Comparison of ENCODE assay signal across 27 cellular contexts in genomic region chr2:161976300-161976699, GRCh38.
DNase-seq lines count a peak whose midpoint lies in the region; ATAC-seq and TF ChIP-seq lines count a peak whose summit lies in the region.
"Had no signal": no experiment of that assay in that cellular context is flagged by ENCODE, and none has a peak within 500 bp of the region (broad histone marks: within the 10 kb centered on the region; RNA-seq: fewer than 3 reads in every experiment).

No MANE protein-coding gene starts in this region.

- no peak for DNase-seq in Right ventricle myocardium superior
- DNase-seq in left ventricle myocardium inferior, result no peak
- DNase-seq in M059J (ENCODE audit: low read depth), result peak; percentile 43
- DNase-seq in activated CD8-positive, alpha-beta T cell treated with anti-CD3 and anti-CD28 coated beads for 36 hours, result no peak
- DNase-seq in smooth muscle cell (lab: John Stamatoyannopoulos, UW; ENCODE audit: unreplicated experiment), result no peak
- DNase-seq in AG20443 (ENCODE audit: low spot score), result no peak
- DNase-seq in DMS53 treated with DMSO at 0.1 percent for 48 hours (lab: John Stamatoyannopoulos, UW; ENCODE audit: unreplicated experiment), result no peak
- DNase-seq: activated CD4-positive, alpha-beta T cell treated with anti-CD3 and anti-CD28 coated beads, Interleukin-2, amount 50 U/mL, for 1 hour; activated CD8-positive, alpha-beta memory T cell treated with anti-CD3 and anti-CD28 coated beads, Interleukin-2, amount 50 U/mL, for 48 hours; activated naive CD4-positive, alpha-beta T cell treated with anti-CD3 and anti-CD28 coated beads, Interleukin-2, amount 50 U/mL, for 16 hours; DMS153; dorsolateral prefrontal cortex; foreskin keratinocyte; heart left ventricle; NCI-H1092 treated with DMSO at 0.1 percent for 48 hours; NCI-H1694 treated with DMSO at 0.1 percent for 48 hours; right cardiac atrium; stimulated activated CD4-positive, alpha-beta T cell treated with anti-CD3 and anti-CD28 coated beads, Interleukin-4, amount 100 ng/mL, for 1 hour; T-helper 9 cell; upper lobe of right lung; WERI-Rb-1 had no signal

- peaks cover 63% of the 10 kb centered on the region for H3K4me1 Mint-ChIP-seq in activated CD8-positive, alpha-beta T cell treated with anti-CD3 and anti-CD28 coated beads for 36 hours (ENCODE audit: low read depth)
- H3K4me1 Mint-ChIP-seq: mesothelial cell of epicardium had no signal

- H3K4me1 ChIP-seq in left ventricle myocardium inferior (no peaks in the 10 kb centered on the region), smooth muscle cell (ENCODE audit: low read depth) (no peaks in the 10 kb centered on the region)
- H3K4me1 ChIP-seq: esophagus muscularis mucosa, foreskin keratinocyte, upper lobe of right lung had no signal

- H3F3A ChIP-seq in smooth muscle cell (ENCODE audit: low read depth), result no peaks in the 10 kb centered on the region

- H3K4me3 ChIP-seq in left ventricle myocardium inferior (no peak overlapping the region), smooth muscle cell (no peak overlapping the region)
- H3K4me3 ChIP-seq: BLaER1, dorsolateral prefrontal cortex, esophagus muscularis mucosa, heart left ventricle, upper lobe of right lung had no signal

- H3K9ac ChIP-seq in smooth muscle cell (ENCODE audit: low read depth), result no peak overlapping the region
- H3K9ac ChIP-seq: BLaER1 had no signal

- TF ChIP-seq CTCF in left ventricle myocardium inferior (IDR thresholded peaks at IDR 0.05; ENCODE audit: borderline replicate concordance) (no peak), smooth muscle cell (IDR thresholded peaks at IDR 0.05; ENCODE audit: borderline replicate concordance, insufficient read depth, poor library complexity, severe bottlenecking) (no peak)
- no peak for TF ChIP-seq CTCF in activated CD8-positive, alpha-beta T cell treated with anti-CD3 and anti-CD28 coated beads for 36 hours (IDR thresholded peaks at IDR 0.05)

- H4K20me1 ChIP-seq in smooth muscle cell (ENCODE audit: low read depth), result no peaks in the 10 kb centered on the region
- H4K20me1 ChIP-seq: BLaER1 had no signal

- H3K36me3 ChIP-seq in left ventricle myocardium inferior, result no peaks in the 10 kb centered on the region
- H3K36me3 ChIP-seq in smooth muscle cell (ENCODE audit: low read depth), result no peaks in the 10 kb centered on the region
- H3K36me3 ChIP-seq: BLaER1, esophagus muscularis mucosa, heart left ventricle, neutrophil, upper lobe of right lung, WERI-Rb-1 had no signal

- peak overlapping the region; percentile 82 for H3K27ac Mint-ChIP-seq in activated CD8-positive, alpha-beta T cell treated with anti-CD3 and anti-CD28 coated beads for 36 hours
- H3K27ac Mint-ChIP-seq: mesothelial cell of epicardium had no signal

- H3K27ac ChIP-seq in left ventricle myocardium inferior (replicated peaks), result no peak overlapping the region
- H3K27ac ChIP-seq in smooth muscle cell (ENCODE audit: low read depth), result peak overlapping the region; percentile 32
- H3K27ac ChIP-seq: BLaER1, dorsolateral prefrontal cortex, esophagus muscularis mucosa, foreskin keratinocyte, neutrophil, upper lobe of right lung, WERI-Rb-1 had no signal

- no peak overlapping the region for H2AFZ ChIP-seq in smooth muscle cell (ENCODE audit: low read depth)

- POLR2A ChIA-PET in activated CD8-positive, alpha-beta T cell treated with anti-CD3 and anti-CD28 coated beads for 36 hours (lab: Charles Lee), result no interaction called here

- no peak overlapping the region for H3K4me3 Mint-ChIP-seq in activated CD8-positive, alpha-beta T cell treated with anti-CD3 and anti-CD28 coated beads for 36 hours
- H3K4me3 Mint-ChIP-seq: mesothelial cell of epicardium had no signal

- WGBS in smooth muscle cell (ENCODE audit: low lambda C conversion rate), result 33% methylated on average over 1 of the region's 1 CpG

- peak overlapping the region; percentile 61 for H3K4me2 ChIP-seq in smooth muscle cell
- H3K4me2 ChIP-seq: BLaER1 had no signal

- H3K36me3 Mint-ChIP-seq in activated CD8-positive, alpha-beta T cell treated with anti-CD3 and anti-CD28 coated beads for 36 hours (ENCODE audit: low read depth), result peaks cover 7% of the 10 kb centered on the region
- H3K36me3 Mint-ChIP-seq: mesothelial cell of epicardium had no signal

- no peaks in the 10 kb centered on the region for H3K9me3 ChIP-seq in left ventricle myocardium inferior (replicated peaks)
- no peaks in the 10 kb centered on the region for H3K9me3 ChIP-seq in smooth muscle cell (replicated peaks; ENCODE audit: low read depth)
- H3K9me3 ChIP-seq: BLaER1, esophagus muscularis mucosa, heart left ventricle, neutrophil, upper lobe of right lung had no signal

- peaks cover 29% of the 10 kb centered on the region for H3K27me3 ChIP-seq in left ventricle myocardium inferior (ENCODE audit: low read depth)
- no peaks in the 10 kb centered on the region for H3K27me3 ChIP-seq in smooth muscle cell (ENCODE audit: low read depth)
- H3K27me3 ChIP-seq: BLaER1, dorsolateral prefrontal cortex, foreskin keratinocyte, neutrophil, upper lobe of right lung had no signal

- H3K27me3 Mint-ChIP-seq in activated CD8-positive, alpha-beta T cell treated with anti-CD3 and anti-CD28 coated beads for 36 hours, result no peaks in the 10 kb centered on the region

- no peaks in the 10 kb centered on the region for H3K9me3 Mint-ChIP-seq in activated CD8-positive, alpha-beta T cell treated with anti-CD3 and anti-CD28 coated beads for 36 hours
- H3K9me3 Mint-ChIP-seq: mesothelial cell of epicardium had no signal

- no peaks in the 10 kb centered on the region for H3K79me2 ChIP-seq in smooth muscle cell (ENCODE audit: low read depth)

- CTCF ChIA-PET in activated CD8-positive, alpha-beta T cell treated with anti-CD3 and anti-CD28 coated beads for 36 hours (lab: Charles Lee), result no interaction called here

- intact Hi-C loops in Right ventricle myocardium superior (cut with DNase I) (no loop called here), left ventricle myocardium inferior (cut with micrococcal nuclease) (no loop called here)
- intact Hi-C loops in activated CD8-positive, alpha-beta T cell treated with anti-CD3 and anti-CD28 coated beads for 36 hours (cut with micrococcal nuclease), result no loop called here

- ATAC-seq in Right ventricle myocardium superior (ENCODE audit: poor library complexity) (peak; percentile 20), GM21825 (IDR thresholded peaks at IDR 0.05; ENCODE audit: unreplicated experiment) (no peak)
- ATAC-seq in activated CD8-positive, alpha-beta T cell treated with anti-CD3 and anti-CD28 coated beads for 36 hours, result no peak
- ATAC-seq: foreskin keratinocyte, HCT116, right cardiac atrium had no signal
